Comparison of ENCODE assay signal across 2 cellular contexts in genomic region chr19:45352471-45352870, GRCh38.
TF ChIP-seq lines count a peak whose summit lies in the region.

No MANE protein-coding gene starts in this region.

TF ChIP-seq in GM12891, 5 proteins besides CTCF, POLR2A, EP300 and RAD21:
- no peak for TF ChIP-seq TAF1 (IDR thresholded peaks at IDR 0.05; ENCODE audit: low read depth, low read length)
- no peak for TF ChIP-seq PAX5 (IDR thresholded peaks at IDR 0.05; ENCODE audit: insufficient read depth, low read length, severe bottlenecking)
- no peak for TF ChIP-seq SPI1 (IDR thresholded peaks at IDR 0.05; ENCODE audit: low read depth, low read length)
- TF ChIP-seq POLR2AphosphoS5 (IDR thresholded peaks at IDR 0.05; ENCODE audit: low read depth, low read length) = no peak
- TF ChIP-seq POU2F2 (IDR thresholded peaks at IDR 0.05; ENCODE audit: low read depth, low read length) = no peak

TF ChIP-seq in H1, 55 proteins besides CTCF, POLR2A, EP300 and RAD21:
- TF ChIP-seq GTF2F1 (IDR thresholded peaks at IDR 0.05; ENCODE audit: borderline replicate concordance, low read depth, low read length) (no peak), TBP (IDR thresholded peaks at IDR 0.05; ENCODE audit: low read depth, low read length) (no peak), CREB1 (IDR thresholded peaks at IDR 0.05) (no peak), YY1 (IDR thresholded peaks at IDR 0.05; ENCODE audit: low read depth, low read length) (no peak), CTBP2 (IDR thresholded peaks at IDR 0.05; ENCODE audit: borderline replicate concordance, insufficient read depth, insufficient read length, low read length) (no peak), POU5F1 (IDR thresholded peaks at IDR 0.05; ENCODE audit: low read depth, low read length) (no peak), SP1 (IDR thresholded peaks at IDR 0.05; ENCODE audit: low read depth, low read length) (no peak), HDAC2 (IDR thresholded peaks at IDR 0.05; ENCODE audit: borderline replicate concordance in 1 of 2, low read depth in 2 of 2, low read length in 2 of 2) (no peak), GABPA (IDR thresholded peaks at IDR 0.05; ENCODE audit: borderline replicate concordance, insufficient read depth, low read length) (no peak), HDAC6 (IDR thresholded peaks at IDR 0.05; ENCODE audit: low read depth, low read length) (no peak), ZNF274 (IDR thresholded peaks at IDR 0.05; ENCODE audit: borderline replicate concordance, extremely low read depth, low read length) (no peak), BCL11A (IDR thresholded peaks at IDR 0.05; ENCODE audit: low read depth in 2 of 2, low read length in 2 of 2) (no peak), NANOG (IDR thresholded peaks at IDR 0.05; ENCODE audit: insufficient read depth, low read depth, low read length, poor library complexity, severe bottlenecking) (no peak)
- TF ChIP-seq, protein P1, sequence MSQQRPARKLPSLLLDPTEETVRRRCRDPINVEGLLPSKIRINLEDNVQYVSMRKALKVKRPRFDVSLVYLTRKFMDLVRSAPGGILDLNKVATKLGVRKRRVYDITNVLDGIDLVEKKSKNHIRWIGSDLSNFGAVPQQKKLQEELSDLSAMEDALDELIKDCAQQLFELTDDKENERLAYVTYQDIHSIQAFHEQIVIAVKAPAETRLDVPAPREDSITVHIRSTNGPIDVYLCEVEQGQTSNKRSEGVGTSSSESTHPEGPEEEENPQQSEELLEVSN (IDR thresholded peaks at IDR 0.05) = no peak
- TF ChIP-seq, protein P2, sequence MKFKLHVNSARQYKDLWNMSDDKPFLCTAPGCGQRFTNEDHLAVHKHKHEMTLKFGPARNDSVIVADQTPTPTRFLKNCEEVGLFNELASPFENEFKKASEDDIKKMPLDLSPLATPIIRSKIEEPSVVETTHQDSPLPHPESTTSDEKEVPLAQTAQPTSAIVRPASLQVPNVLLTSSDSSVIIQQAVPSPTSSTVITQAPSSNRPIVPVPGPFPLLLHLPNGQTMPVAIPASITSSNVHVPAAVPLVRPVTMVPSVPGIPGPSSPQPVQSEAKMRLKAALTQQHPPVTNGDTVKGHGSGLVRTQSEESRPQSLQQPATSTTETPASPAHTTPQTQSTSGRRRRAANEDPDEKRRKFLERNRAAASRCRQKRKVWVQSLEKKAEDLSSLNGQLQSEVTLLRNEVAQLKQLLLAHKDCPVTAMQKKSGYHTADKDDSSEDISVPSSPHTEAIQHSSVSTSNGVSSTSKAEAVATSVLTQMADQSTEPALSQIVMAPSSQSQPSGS (IDR thresholded peaks at IDR 0.05; ENCODE audit: low read length) = no peak
- TF ChIP-seq, protein P3, sequence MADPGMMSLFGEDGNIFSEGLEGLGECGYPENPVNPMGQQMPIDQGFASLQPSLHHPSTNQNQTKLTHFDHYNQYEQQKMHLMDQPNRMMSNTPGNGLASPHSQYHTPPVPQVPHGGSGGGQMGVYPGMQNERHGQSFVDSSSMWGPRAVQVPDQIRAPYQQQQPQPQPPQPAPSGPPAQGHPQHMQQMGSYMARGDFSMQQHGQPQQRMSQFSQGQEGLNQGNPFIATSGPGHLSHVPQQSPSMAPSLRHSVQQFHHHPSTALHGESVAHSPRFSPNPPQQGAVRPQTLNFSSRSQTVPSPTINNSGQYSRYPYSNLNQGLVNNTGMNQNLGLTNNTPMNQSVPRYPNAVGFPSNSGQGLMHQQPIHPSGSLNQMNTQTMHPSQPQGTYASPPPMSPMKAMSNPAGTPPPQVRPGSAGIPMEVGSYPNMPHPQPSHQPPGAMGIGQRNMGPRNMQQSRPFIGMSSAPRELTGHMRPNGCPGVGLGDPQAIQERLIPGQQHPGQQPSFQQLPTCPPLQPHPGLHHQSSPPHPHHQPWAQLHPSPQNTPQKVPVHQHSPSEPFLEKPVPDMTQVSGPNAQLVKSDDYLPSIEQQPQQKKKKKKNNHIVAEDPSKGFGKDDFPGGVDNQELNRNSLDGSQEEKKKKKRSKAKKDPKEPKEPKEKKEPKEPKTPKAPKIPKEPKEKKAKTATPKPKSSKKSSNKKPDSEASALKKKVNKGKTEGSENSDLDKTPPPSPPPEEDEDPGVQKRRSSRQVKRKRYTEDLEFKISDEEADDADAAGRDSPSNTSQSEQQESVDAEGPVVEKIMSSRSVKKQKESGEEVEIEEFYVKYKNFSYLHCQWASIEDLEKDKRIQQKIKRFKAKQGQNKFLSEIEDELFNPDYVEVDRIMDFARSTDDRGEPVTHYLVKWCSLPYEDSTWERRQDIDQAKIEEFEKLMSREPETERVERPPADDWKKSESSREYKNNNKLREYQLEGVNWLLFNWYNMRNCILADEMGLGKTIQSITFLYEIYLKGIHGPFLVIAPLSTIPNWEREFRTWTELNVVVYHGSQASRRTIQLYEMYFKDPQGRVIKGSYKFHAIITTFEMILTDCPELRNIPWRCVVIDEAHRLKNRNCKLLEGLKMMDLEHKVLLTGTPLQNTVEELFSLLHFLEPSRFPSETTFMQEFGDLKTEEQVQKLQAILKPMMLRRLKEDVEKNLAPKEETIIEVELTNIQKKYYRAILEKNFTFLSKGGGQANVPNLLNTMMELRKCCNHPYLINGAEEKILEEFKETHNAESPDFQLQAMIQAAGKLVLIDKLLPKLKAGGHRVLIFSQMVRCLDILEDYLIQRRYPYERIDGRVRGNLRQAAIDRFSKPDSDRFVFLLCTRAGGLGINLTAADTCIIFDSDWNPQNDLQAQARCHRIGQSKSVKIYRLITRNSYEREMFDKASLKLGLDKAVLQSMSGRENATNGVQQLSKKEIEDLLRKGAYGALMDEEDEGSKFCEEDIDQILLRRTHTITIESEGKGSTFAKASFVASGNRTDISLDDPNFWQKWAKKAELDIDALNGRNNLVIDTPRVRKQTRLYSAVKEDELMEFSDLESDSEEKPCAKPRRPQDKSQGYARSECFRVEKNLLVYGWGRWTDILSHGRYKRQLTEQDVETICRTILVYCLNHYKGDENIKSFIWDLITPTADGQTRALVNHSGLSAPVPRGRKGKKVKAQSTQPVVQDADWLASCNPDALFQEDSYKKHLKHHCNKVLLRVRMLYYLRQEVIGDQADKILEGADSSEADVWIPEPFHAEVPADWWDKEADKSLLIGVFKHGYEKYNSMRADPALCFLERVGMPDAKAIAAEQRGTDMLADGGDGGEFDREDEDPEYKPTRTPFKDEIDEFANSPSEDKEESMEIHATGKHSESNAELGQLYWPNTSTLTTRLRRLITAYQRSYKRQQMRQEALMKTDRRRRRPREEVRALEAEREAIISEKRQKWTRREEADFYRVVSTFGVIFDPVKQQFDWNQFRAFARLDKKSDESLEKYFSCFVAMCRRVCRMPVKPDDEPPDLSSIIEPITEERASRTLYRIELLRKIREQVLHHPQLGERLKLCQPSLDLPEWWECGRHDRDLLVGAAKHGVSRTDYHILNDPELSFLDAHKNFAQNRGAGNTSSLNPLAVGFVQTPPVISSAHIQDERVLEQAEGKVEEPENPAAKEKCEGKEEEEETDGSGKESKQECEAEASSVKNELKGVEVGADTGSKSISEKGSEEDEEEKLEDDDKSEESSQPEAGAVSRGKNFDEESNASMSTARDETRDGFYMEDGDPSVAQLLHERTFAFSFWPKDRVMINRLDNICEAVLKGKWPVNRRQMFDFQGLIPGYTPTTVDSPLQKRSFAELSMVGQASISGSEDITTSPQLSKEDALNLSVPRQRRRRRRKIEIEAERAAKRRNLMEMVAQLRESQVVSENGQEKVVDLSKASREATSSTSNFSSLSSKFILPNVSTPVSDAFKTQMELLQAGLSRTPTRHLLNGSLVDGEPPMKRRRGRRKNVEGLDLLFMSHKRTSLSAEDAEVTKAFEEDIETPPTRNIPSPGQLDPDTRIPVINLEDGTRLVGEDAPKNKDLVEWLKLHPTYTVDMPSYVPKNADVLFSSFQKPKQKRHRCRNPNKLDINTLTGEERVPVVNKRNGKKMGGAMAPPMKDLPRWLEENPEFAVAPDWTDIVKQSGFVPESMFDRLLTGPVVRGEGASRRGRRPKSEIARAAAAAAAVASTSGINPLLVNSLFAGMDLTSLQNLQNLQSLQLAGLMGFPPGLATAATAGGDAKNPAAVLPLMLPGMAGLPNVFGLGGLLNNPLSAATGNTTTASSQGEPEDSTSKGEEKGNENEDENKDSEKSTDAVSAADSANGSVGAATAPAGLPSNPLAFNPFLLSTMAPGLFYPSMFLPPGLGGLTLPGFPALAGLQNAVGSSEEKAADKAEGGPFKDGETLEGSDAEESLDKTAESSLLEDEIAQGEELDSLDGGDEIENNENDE (IDR thresholded peaks at IDR 0.05; ENCODE audit: insufficient replicate concordance, low read length) = no peak
- TF ChIP-seq, protein P4, sequence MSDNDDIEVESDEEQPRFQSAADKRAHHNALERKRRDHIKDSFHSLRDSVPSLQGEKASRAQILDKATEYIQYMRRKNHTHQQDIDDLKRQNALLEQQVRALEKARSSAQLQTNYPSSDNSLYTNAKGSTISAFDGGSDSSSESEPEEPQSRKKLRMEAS (IDR thresholded peaks at IDR 0.05) = no peak
TF ChIP-seq in H1: peak in this region for 0.
